ENCODE assay signal across 6 cellular contexts in the genomic region with DNA sequence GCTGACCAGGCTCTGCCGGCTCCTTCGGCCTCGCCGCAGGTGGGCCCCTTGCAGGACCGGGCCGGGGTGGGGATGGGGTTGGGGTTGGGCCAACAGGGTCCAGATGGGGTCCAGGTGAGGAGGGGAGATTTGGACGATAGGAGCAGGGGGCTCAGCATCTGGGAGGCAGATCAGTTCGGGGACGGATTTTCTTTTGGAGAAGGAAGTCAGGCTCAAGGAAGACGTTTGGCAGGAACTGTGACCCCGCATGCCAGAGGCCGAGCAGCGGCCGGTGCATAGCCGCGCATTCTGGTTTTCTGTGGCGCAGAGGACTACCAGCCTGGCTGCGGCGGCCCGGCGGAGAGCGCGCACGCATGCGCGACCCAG. TPM values are rescaled to one million over a fixed set of nuclear protein-coding genes. Genes with fewer than 3 reads are reported as not detected.
DNase-seq lines count a peak whose midpoint lies in the region; ATAC-seq lines count a peak whose summit lies in the region.

No MANE protein-coding gene starts in this region.

- ATAC-seq in sciatic nerve (peak; percentile 74), esophagus mucosa (no peak)

- no peaks in the 10 kb centered on the region for H3K9me3 ChIP-seq in HUES64 (ENCODE audit: insufficient read depth, low read depth, low read length)
- no peaks in the 10 kb centered on the region for H3K9me3 ChIP-seq in effector memory CD4-positive, alpha-beta T cell (ENCODE audit: control insufficient read depth, low read length)

- H3K27ac ChIP-seq in HUES64 (ENCODE audit: low read depth, low read length): peak overlapping the region; percentile 98
- H3K27ac ChIP-seq in effector memory CD4-positive, alpha-beta T cell (ENCODE audit: insufficient read depth, low read length, poor library complexity, severe bottlenecking): peak overlapping the region; percentile 83

- H3K4me1 ChIP-seq in HUES64 (ENCODE audit: insufficient read depth, low read length): peaks cover 10% of the 10 kb centered on the region; the same call in 1 of the 2 replicates
- peaks cover 33% of the 10 kb centered on the region for H3K4me1 ChIP-seq in effector memory CD4-positive, alpha-beta T cell (ENCODE audit: control insufficient read depth, insufficient read depth, low read length, poor library complexity, severe bottlenecking)

- peak overlapping the region; percentile 96 for H3K4me3 ChIP-seq in HUES64 (ENCODE audit: low read length)
- peak overlapping the region; percentile 98 for H3K4me3 ChIP-seq in effector memory CD4-positive, alpha-beta T cell (ENCODE audit: insufficient read depth, low read depth, low read length, poor library complexity, severe bottlenecking)

- peaks cover 31% of the 10 kb centered on the region for H3K36me3 ChIP-seq in HUES64 (ENCODE audit: insufficient read depth, low read length)
- H3K36me3 ChIP-seq in effector memory CD4-positive, alpha-beta T cell (ENCODE audit: control insufficient read depth, insufficient read depth, low read length): peaks cover 26% of the 10 kb centered on the region

- WGBS in HUES64: under 1% methylated on average over 26 of the region's 26 CpGs

- no peaks in the 10 kb centered on the region for H3K27me3 ChIP-seq in HUES64 (ENCODE audit: insufficient read depth, low read length)
- H3K27me3 ChIP-seq in effector memory CD4-positive, alpha-beta T cell (replicated peaks; ENCODE audit: control insufficient read depth, insufficient read depth, low read length, poor library complexity, severe bottlenecking): no peaks in the 10 kb centered on the region

- peak overlapping the region; percentile 90 for H3K9ac ChIP-seq in HUES64 (ENCODE audit: low read depth, low read length)

- intact Hi-C loops in sciatic nerve (cut with DNase I): no loop called here

- no peak for DNase-seq in effector memory CD4-positive, alpha-beta T cell
- DNase-seq in sciatic nerve (ENCODE audit: low spot score) (no peak), AML-193 (lab: John Stamatoyannopoulos, UW) (no peak), inferior parietal cortex (ENCODE audit: extremely low spot score) (no peak)

RNA-seq across cellular contexts. Expression of a gene that starts 0.8 kb away (rescaled TPM):
- polyA plus RNA-seq in HUES64 (2013, experiment 1 of 2): 882 TPM
- 957 TPM for polyA plus RNA-seq in HUES64 (2013, experiment 2 of 2)
- total RNA-seq in sciatic nerve (600 TPM), esophagus mucosa (1,863 TPM)

RNA-seq across cellular contexts. Expression of a gene that starts 11.1 kb away (rescaled TPM):
- polyA plus RNA-seq in HUES64 (2013, experiment 1 of 2): 123 TPM
- 122 TPM for polyA plus RNA-seq in HUES64 (2013, experiment 2 of 2)
- total RNA-seq in sciatic nerve (41.2 TPM), esophagus mucosa (112 TPM)

RNA-seq across cellular contexts. Expression of a gene that starts 27.0 kb away (rescaled TPM):
- 3.1 TPM for polyA plus RNA-seq in HUES64 (2013, experiment 1 of 2)
- polyA plus RNA-seq in HUES64 (2013, experiment 2 of 2): 3.2 TPM
- total RNA-seq in sciatic nerve: 1.7 TPM
- total RNA-seq in esophagus mucosa: 3.6 TPM

RNA-seq across cellular contexts. Expression of a gene that starts 31.3 kb away (rescaled TPM):
- 22.9 TPM for polyA plus RNA-seq in HUES64 (2013, experiment 1 of 2)
- polyA plus RNA-seq in HUES64 (2013, experiment 2 of 2): 29.7 TPM
- total RNA-seq in sciatic nerve: 96.4 TPM
- 22.8 TPM for total RNA-seq in esophagus mucosa

RNA-seq across cellular contexts. Expression of a gene that starts 33.7 kb away (rescaled TPM):
- polyA plus RNA-seq in HUES64 (2013, experiment 1 of 2): 16.0 TPM
- polyA plus RNA-seq in HUES64 (2013, experiment 2 of 2): 20.7 TPM
- total RNA-seq in sciatic nerve (not detected), esophagus mucosa (0.20 TPM)
